In genomic region chr17:35760587-35760986, GRCh38 we compare ENCODE assay signal across 9 cellular contexts. TPM values are rescaled to one million over a fixed set of nuclear protein-coding genes. Genes with fewer than 3 reads are reported as not detected.
"Had no signal": no experiment of that assay in that cellular context is flagged by ENCODE, and none has a peak within 500 bp of the region (broad histone marks: within the 10 kb centered on the region; RNA-seq: fewer than 3 reads in every experiment).

C17orf50 (plus strand) TSS chr17:35760887; CDS start chr17:35760942, 55 bp downstream.

- DNase-seq: GM23248, GOT3, H9, HCEC 1CT, KBM-7 had no signal

- H3K27ac Mint-ChIP-seq: H9 had no signal

- FAIRE-seq: HTR-8/SVneo had no signal

- H3K27ac ChIP-seq: GM23248 had no signal

- H3K9ac ChIP-seq: GM23248 had no signal

- H3K4me3 ChIP-seq: GM23248 had no signal

- H3K9me3 Mint-ChIP-seq: H9, IgD-negative memory B cell had no signal

- H3K36me3 Mint-ChIP-seq: IgD-negative memory B cell had no signal

- H3K4me3 Mint-ChIP-seq: H9, IgD-negative memory B cell had no signal

- H2AFZ ChIP-seq: GM23248 had no signal

RNA-seq across cellular contexts. Expression of gene C17orf50, which starts in this region (rescaled TPM):
- total RNA-seq: GM23248, H4, H9, HT-29 had no signal
- polyA plus RNA-seq: GM23248, IgD-negative memory B cell had no signal
